22 cellular contexts compared by ENCODE assay signal in the genomic region with DNA sequence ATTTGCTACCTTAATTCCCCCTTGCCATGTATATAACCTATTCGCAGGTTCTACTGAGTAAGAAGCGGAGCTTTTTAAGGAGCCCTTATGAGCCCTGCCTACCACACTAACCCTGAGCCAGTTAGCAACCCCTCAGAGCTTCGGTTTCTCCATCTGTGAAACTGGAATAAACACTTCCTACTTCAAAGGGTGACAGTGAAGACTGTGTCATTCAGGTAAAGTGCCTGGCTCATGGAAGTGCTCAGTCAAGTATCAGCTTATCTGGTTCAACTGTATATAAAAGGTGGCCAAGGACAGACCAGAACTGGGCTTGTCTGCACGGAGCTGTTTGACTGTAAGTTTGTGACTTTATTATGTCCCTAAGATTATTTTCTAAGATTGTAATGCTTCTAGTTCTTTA.
"Had no signal": no experiment of that assay in that cellular context is flagged by ENCODE, and none has a peak within 500 bp of the region (broad histone marks: within the 10 kb centered on the region; RNA-seq: fewer than 3 reads in every experiment).

No MANE protein-coding gene starts in this region.

- H3K4me3 ChIP-seq: adrenal gland, colonic mucosa, dorsolateral prefrontal cortex, esophagus squamous epithelium, gastroesophageal sphincter, neural progenitor cell, spleen had no signal

- H3K27me3 ChIP-seq: adrenal gland, colonic mucosa, dorsolateral prefrontal cortex, esophagus squamous epithelium, gastroesophageal sphincter, neural progenitor cell, spleen had no signal

- H3K27me3 Mint-ChIP-seq: activated CD4-positive, alpha-beta memory T cell treated with anti-CD3 and anti-CD28 coated beads, Interleukin-2, amount 10 ng/mL, durations not matched to agents 7 days and 5 days; activated CD4-positive, alpha-beta T cell treated with anti-CD3 and anti-CD28 coated beads, Interleukin-2, amount 10 ng/mL, durations not matched to agents 24 days and 14 days; activated naive CD8-positive, alpha-beta T cell; naive thymus-derived CD8-positive, alpha-beta T cell; T-helper 17 cell had no signal

- H3K9me3 Mint-ChIP-seq: activated CD4-positive, alpha-beta memory T cell treated with anti-CD3 and anti-CD28 coated beads, Interleukin-2, amount 10 ng/mL, durations not matched to agents 7 days and 5 days; activated CD4-positive, alpha-beta T cell treated with anti-CD3 and anti-CD28 coated beads, Interleukin-2, amount 10 ng/mL, durations not matched to agents 24 days and 14 days; activated T-helper 2 cell treated with anti-CD3 and anti-CD28 coated beads, Interferon-gamma antibody, Interleukin-2, Interleukin-4, amounts not matched to agents 10 μg/mL and 5 μg/mL and 100 μg/mL, durations not matched to agents 14 hours and 24 hours and 36 hours; naive thymus-derived CD8-positive, alpha-beta T cell; neural progenitor cell had no signal

- H3K9ac ChIP-seq: neural progenitor cell had no signal

- H2AFZ ChIP-seq: neural progenitor cell had no signal

- H3K27ac Mint-ChIP-seq: activated CD4-positive, alpha-beta memory T cell treated with anti-CD3 and anti-CD28 coated beads, Interleukin-2, amount 10 ng/mL, durations not matched to agents 7 days and 5 days; activated CD4-positive, alpha-beta T cell treated with anti-CD3 and anti-CD28 coated beads, Interleukin-2, amount 10 ng/mL, durations not matched to agents 24 days and 14 days; activated naive CD8-positive, alpha-beta T cell; neural progenitor cell had no signal

- H3K36me3 ChIP-seq: neural progenitor cell had no signal

- H3K27ac ChIP-seq: colonic mucosa, esophagus squamous epithelium, gastroesophageal sphincter, neural progenitor cell had no signal

- H3K4me1 ChIP-seq: colonic mucosa, neural progenitor cell had no signal

- H3K4me2 ChIP-seq: neural progenitor cell had no signal

- H3K9me3 ChIP-seq: adrenal gland, colonic mucosa, esophagus squamous epithelium, gastroesophageal sphincter, spleen had no signal

- H3K4me3 Mint-ChIP-seq: activated CD4-positive, alpha-beta memory T cell treated with anti-CD3 and anti-CD28 coated beads, Interleukin-2, amount 10 ng/mL, durations not matched to agents 7 days and 5 days; activated CD4-positive, alpha-beta T cell treated with anti-CD3 and anti-CD28 coated beads, Interleukin-2, amount 10 ng/mL, durations not matched to agents 24 days and 14 days; activated naive CD8-positive, alpha-beta T cell; naive thymus-derived CD8-positive, alpha-beta T cell; neural progenitor cell; T-helper 17 cell had no signal

- DNase-seq: activated CD4-positive, alpha-beta memory T cell treated with anti-CD3 and anti-CD28 coated beads, Interleukin-2, amount 10 ng/mL, durations not matched to agents 7 days and 5 days; activated CD4-positive, alpha-beta T cell treated with anti-CD3 and anti-CD28 coated beads, Interleukin-2, amount 10 ng/mL, durations not matched to agents 24 days and 14 days; activated CD4-positive, CD25-positive, alpha-beta regulatory T cell; activated naive CD4-positive, alpha-beta T cell; activated T-cell treated with anti-CD3 and anti-CD28 coated beads, Interleukin-2, amount 50 U/mL, for 1 hour; adrenal gland; colonic mucosa; dorsolateral prefrontal cortex; esophagus squamous epithelium; head of caudate nucleus; hypothalamus; naive thymus-derived CD8-positive, alpha-beta T cell; posterior cingulate gyrus; spleen; stimulated activated CD4-positive, alpha-beta T cell treated with anti-CD3 and anti-CD28 coated beads, Interleukin-4, amount 100 ng/mL, for 24 hours; stimulated activated naive CD4-positive, alpha-beta T cell treated with Interleukin-2 at 50 U/mL for 16 hours; SW 1271; T-helper 17 cell had no signal

- ATAC-seq: gastroesophageal sphincter; naive thymus-derived CD8-positive, alpha-beta T cell; T-helper 17 cell had no signal
